11 cellular contexts compared by ENCODE assay signal in the genomic region with DNA sequence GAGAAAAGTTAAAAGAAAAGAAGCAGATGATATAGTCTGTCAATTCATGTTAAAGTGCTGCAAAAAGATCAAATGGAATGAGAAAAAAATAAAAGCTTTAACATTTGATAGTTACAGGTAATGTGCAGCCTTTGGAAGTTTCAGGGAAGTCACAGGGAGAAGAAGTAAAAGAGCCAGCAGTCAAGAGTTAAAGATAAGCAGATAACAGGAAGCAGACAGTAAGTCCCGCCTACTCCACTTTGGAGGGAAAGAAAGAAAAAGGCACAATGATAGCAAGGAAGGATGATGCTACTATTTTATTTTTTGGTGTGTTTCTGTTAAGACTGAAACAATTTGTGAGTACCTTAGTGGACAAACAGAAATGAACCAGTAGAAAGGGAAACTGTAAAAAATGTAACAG.
"Had no signal": no experiment of that assay in that cellular context is flagged by ENCODE, and none has a peak within 500 bp of the region (broad histone marks: within the 10 kb centered on the region; RNA-seq: fewer than 3 reads in every experiment).

No MANE protein-coding gene starts in this region.

- H3K27ac ChIP-seq: coronary artery, neutrophil, skin epidermis, tibial nerve, VCaP had no signal

- ATAC-seq: activated CD4-positive, alpha-beta T cell treated with anti-CD3 and anti-CD28 coated beads for 36 hours had no signal

- DNase-seq: activated CD4-positive, alpha-beta T cell treated with anti-CD3 and anti-CD28 coated beads for 36 hours; activated naive CD4-positive, alpha-beta T cell treated with anti-CD3 and anti-CD28 coated beads for 36 hours; caudate nucleus; effector CD8-positive, alpha-beta T cell; hypothalamus; posterior cingulate gyrus had no signal

- H3K4me1 ChIP-seq: tibial nerve had no signal

- H3K4me3 ChIP-seq: coronary artery, skin epidermis, tibial nerve had no signal

- H3K27me3 ChIP-seq: neutrophil, tibial nerve had no signal

- H3K36me3 ChIP-seq: neutrophil, tibial nerve had no signal

- H3K9me3 ChIP-seq: neutrophil, tibial nerve had no signal
